Comparison of ENCODE assay signal across 13 cellular contexts in genomic region chr7:39461263-39461662, GRCh38.
"Had no signal": no experiment of that assay in that cellular context is flagged by ENCODE, and none has a peak within 500 bp of the region (broad histone marks: within the 10 kb centered on the region; RNA-seq: fewer than 3 reads in every experiment).

No MANE protein-coding gene starts in this region.

- DNase-seq: activated CD4-positive, alpha-beta T cell treated with anti-CD3 and anti-CD28 coated beads, Interleukin-2, amount 10 ng/mL, durations not matched to agents 24 days and 14 days; activated CD4-positive, CD25-positive, alpha-beta regulatory T cell; activated CD8-positive, alpha-beta memory T cell treated with anti-CD3 and anti-CD28 coated beads for 24 hours; activated naive CD4-positive, alpha-beta T cell; activated naive CD8-positive, alpha-beta T cell treated with anti-CD3 and anti-CD28 coated beads, Interleukin-2, amount 10 ng/mL, durations not matched to agents 7 days and 5 days; aorta; kidney glomerular epithelial cell; pancreas; T-helper 17 cell had no signal

- H3K27me3 ChIP-seq: pancreas had no signal

- H3K27ac ChIP-seq: pancreas, thoracic aorta had no signal

- H3K4me1 ChIP-seq: pancreas had no signal

- H3K36me3 Mint-ChIP-seq: activated naive CD8-positive, alpha-beta T cell treated with anti-CD3 and anti-CD28 coated beads, Interleukin-2, amount 10 ng/mL, durations not matched to agents 7 days and 5 days; stimulated activated effector memory CD8-positive, alpha-beta T cell treated with anti-CD3 and anti-CD28 coated beads, Interleukin-12 subunit alpha, Interleukin-12 subunit beta, amount 100 ng/mL, for 72 hours had no signal

- H3K27ac Mint-ChIP-seq: activated CD4-positive, alpha-beta T cell treated with anti-CD3 and anti-CD28 coated beads, Interleukin-2, amount 10 ng/mL, durations not matched to agents 24 days and 14 days; activated naive CD8-positive, alpha-beta T cell treated with anti-CD3 and anti-CD28 coated beads, Interleukin-2, amount 10 ng/mL, durations not matched to agents 7 days and 5 days; activated T-helper 1 cell treated with anti-CD3 and anti-CD28 coated beads, Interleukin-12 subunit alpha, Interleukin-12 subunit beta, Interleukin-2, Interleukin-4 antibody, amounts not matched to agents 30 ng/mL and 10 ng/mL and 1 ng/mL, durations not matched to agents 14 hours and 24 hours and 36 hours; dendritic cell treated with granulocyte-macrophage colony-stimulating factor and Interleukin-4, amounts not matched to agents 40 ng/mL and 50 ng/mL, for 4 days; stimulated activated effector memory CD8-positive, alpha-beta T cell treated with anti-CD3 and anti-CD28 coated beads, Interleukin-12 subunit alpha, Interleukin-12 subunit beta, amount 100 ng/mL, for 72 hours; T-helper 17 cell had no signal

- H3K4me3 ChIP-seq: pancreas, thoracic aorta had no signal

- H3K9me3 Mint-ChIP-seq: activated CD4-positive, alpha-beta T cell treated with anti-CD3 and anti-CD28 coated beads, Interleukin-2, amount 10 ng/mL, durations not matched to agents 24 days and 14 days; activated naive CD8-positive, alpha-beta T cell treated with anti-CD3 and anti-CD28 coated beads, Interleukin-2, amount 10 ng/mL, durations not matched to agents 7 days and 5 days; activated T-helper 1 cell treated with anti-CD3 and anti-CD28 coated beads, Interleukin-12 subunit alpha, Interleukin-12 subunit beta, Interleukin-2, Interleukin-4 antibody, amounts not matched to agents 30 ng/mL and 10 ng/mL and 1 ng/mL, durations not matched to agents 14 hours and 24 hours and 36 hours; dendritic cell treated with granulocyte-macrophage colony-stimulating factor and Interleukin-4, amounts not matched to agents 40 ng/mL and 50 ng/mL, for 4 days; stimulated activated effector memory CD8-positive, alpha-beta T cell treated with anti-CD3 and anti-CD28 coated beads, Interleukin-12 subunit alpha, Interleukin-12 subunit beta, amount 100 ng/mL, for 72 hours had no signal

- H3K4me3 Mint-ChIP-seq: activated CD4-positive, alpha-beta T cell treated with anti-CD3 and anti-CD28 coated beads, Interleukin-2, amount 10 ng/mL, durations not matched to agents 24 days and 14 days; activated naive CD8-positive, alpha-beta T cell treated with anti-CD3 and anti-CD28 coated beads, Interleukin-2, amount 10 ng/mL, durations not matched to agents 7 days and 5 days; activated T-helper 1 cell treated with anti-CD3 and anti-CD28 coated beads, Interleukin-12 subunit alpha, Interleukin-12 subunit beta, Interleukin-2, Interleukin-4 antibody, amounts not matched to agents 30 ng/mL and 10 ng/mL and 1 ng/mL, durations not matched to agents 14 hours and 24 hours and 36 hours; dendritic cell treated with granulocyte-macrophage colony-stimulating factor and Interleukin-4, amounts not matched to agents 40 ng/mL and 50 ng/mL, for 4 days; stimulated activated effector memory CD8-positive, alpha-beta T cell treated with anti-CD3 and anti-CD28 coated beads, Interleukin-12 subunit alpha, Interleukin-12 subunit beta, amount 100 ng/mL, for 72 hours; T-helper 17 cell had no signal

- ATAC-seq: pancreas; stimulated activated effector memory CD8-positive, alpha-beta T cell treated with anti-CD3 and anti-CD28 coated beads, Interleukin-12 subunit alpha, Interleukin-12 subunit beta, amount 100 ng/mL, for 72 hours; T-helper 17 cell had no signal

- H3K27me3 Mint-ChIP-seq: dendritic cell treated with granulocyte-macrophage colony-stimulating factor and Interleukin-4, amounts not matched to agents 40 ng/mL and 50 ng/mL, for 4 days had no signal

- H3K36me3 ChIP-seq: pancreas, thoracic aorta had no signal

- H3K9me3 ChIP-seq: pancreas, thoracic aorta had no signal
